ENCODE assay signal across 9 cellular contexts in the genomic region with DNA sequence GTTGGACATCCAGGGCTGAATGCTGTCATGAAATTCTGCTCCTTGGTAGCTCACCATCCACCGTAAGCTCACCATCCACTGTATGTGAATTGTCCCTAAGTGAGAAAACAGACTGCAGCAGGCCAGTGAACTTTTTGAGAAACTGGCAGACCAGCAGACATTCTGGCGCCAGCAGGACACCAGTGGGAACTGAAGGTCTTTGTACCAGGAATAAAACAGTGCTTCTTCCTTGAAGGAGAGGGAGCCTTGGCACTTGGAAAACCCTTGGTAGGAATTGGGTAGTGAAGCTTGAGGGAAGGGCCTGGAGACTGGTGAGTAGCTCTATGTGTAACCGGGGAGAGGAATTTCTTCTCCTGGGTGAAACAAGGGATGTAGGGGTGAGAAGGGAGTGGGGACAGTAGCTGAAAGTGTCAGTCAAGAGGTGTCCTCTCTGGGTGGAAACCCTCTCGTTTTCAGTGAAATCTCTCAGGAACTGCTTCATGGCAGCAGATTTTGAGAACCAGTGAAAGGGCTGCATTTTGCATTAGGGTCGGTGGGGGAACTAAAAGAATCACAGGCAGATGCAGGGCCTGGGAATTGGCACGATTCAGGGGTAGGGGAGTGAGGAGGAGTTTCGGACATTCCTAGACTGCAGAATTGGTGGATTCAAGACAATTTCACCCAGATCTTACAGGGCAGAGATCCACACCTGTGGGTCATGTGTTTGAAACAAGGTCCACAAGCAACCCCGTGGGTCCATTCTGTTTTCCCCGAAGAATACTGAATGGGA.
DNase-seq lines count a peak whose midpoint lies in the region; ATAC-seq and TF ChIP-seq lines count a peak whose summit lies in the region.
"Had no signal": no experiment of that assay in that cellular context is flagged by ENCODE, and none has a peak within 500 bp of the region (broad histone marks: within the 10 kb centered on the region; RNA-seq: fewer than 3 reads in every experiment).

No MANE protein-coding gene starts in this region.

- peak overlapping the region; percentile 90 for H3K4me2 ChIP-seq in DND-41 (ENCODE audit: insufficient read depth, low read length)

- intact Hi-C loops in psoas muscle (cut with DNase I) (no loop called here), body of pancreas (cut with DNase I) (no loop called here)

- no peak for ATAC-seq in DND-41 (ENCODE audit: insufficient read depth, low read depth)
- ATAC-seq in psoas muscle, result no peak
- ATAC-seq in body of pancreas, result no peak
- no peak for ATAC-seq in HG03571 (IDR thresholded peaks at IDR 0.05; ENCODE audit: unreplicated experiment)
- no peak for ATAC-seq in omental fat pad (ENCODE audit: low FRiP score)

- no peak overlapping the region for H2AFZ ChIP-seq in DND-41 (ENCODE audit: low read depth, low read length)

- H4K20me1 ChIP-seq in DND-41 (ENCODE audit: insufficient read depth, low read length), result no peaks in the 10 kb centered on the region

- no peaks in the 10 kb centered on the region for H3K79me2 ChIP-seq in DND-41 (ENCODE audit: insufficient read depth, low read length)

- H3K27me3 ChIP-seq in DND-41 (ENCODE audit: insufficient read depth, low read length, poor library complexity) (peaks cover 38% of the 10 kb centered on the region), NT2/D1 (ENCODE audit: insufficient read depth, insufficient read length) (peaks cover 40% of the 10 kb centered on the region), psoas muscle (ENCODE audit: insufficient read depth in 3 of 3, low read length in 2 of 3) (peaks cover 0 to 34% (median 17%) of the 10 kb centered on the region in 3 donors), body of pancreas (no peaks in the 10 kb centered on the region)

- H3K9ac ChIP-seq in DND-41 (ENCODE audit: low read depth, low read length) (no peak overlapping the region), NT2/D1 (ENCODE audit: insufficient read length, low read depth) (peak overlapping the region; percentile 51)

- TF ChIP-seq CTCF in DND-41 (IDR thresholded peaks at IDR 0.05; ENCODE audit: borderline replicate concordance, extremely low read depth, low read length, poor library complexity, severe bottlenecking), result no peak
- no peak for TF ChIP-seq CTCF in fibroblast of pulmonary artery (IDR thresholded peaks at IDR 0.05; ENCODE audit: low read length, missing control alignments)
- TF ChIP-seq CTCF in psoas muscle (IDR thresholded peaks at IDR 0.05), result no peak
- TF ChIP-seq CTCF in body of pancreas (IDR thresholded peaks at IDR 0.05), result no peak
- no peak for TF ChIP-seq CTCF in omental fat pad (IDR thresholded peaks at IDR 0.05)

- H3K4me3 ChIP-seq in DND-41 (ENCODE audit: low read depth in 1 of 2, low read length in 2 of 2) (peak overlapping the region in 1 of 2 experiments; percentile 58; a peak in 1 of 4 replicates), NT2/D1 (ENCODE audit: insufficient read length, low read depth) (peak overlapping the region; percentile 48), fibroblast of pulmonary artery (replicated peaks; ENCODE audit: low read depth, low read length) (peak overlapping the region; percentile 46), psoas muscle (peak overlapping the region; percentile 64), body of pancreas (no peak overlapping the region)

- no peak for TF ChIP-seq POLR2A in body of pancreas (IDR thresholded peaks at IDR 0.05)

- H3K4me1 ChIP-seq in DND-41 (ENCODE audit: insufficient read depth, low read length) (peaks cover 18% of the 10 kb centered on the region), NT2/D1 (ENCODE audit: insufficient read depth, insufficient read length) (peaks cover 13% of the 10 kb centered on the region), psoas muscle (no peaks in the 10 kb centered on the region), body of pancreas (peaks cover 25% of the 10 kb centered on the region)

- no peak overlapping the region for H3K27ac ChIP-seq in DND-41 (ENCODE audit: low read length)
- peak overlapping the region; percentile 27 for H3K27ac ChIP-seq in psoas muscle
- no peak overlapping the region for H3K27ac ChIP-seq in body of pancreas
- H3K27ac ChIP-seq: upper lobe of left lung had no signal

- H3K9me3 ChIP-seq in DND-41 (ENCODE audit: insufficient read depth, low read length, severe bottlenecking) (no peaks in the 10 kb centered on the region), NT2/D1 (ENCODE audit: insufficient read depth, low read length) (no peaks in the 10 kb centered on the region), psoas muscle (no peaks in the 10 kb centered on the region), body of pancreas (no peaks in the 10 kb centered on the region)
- H3K9me3 ChIP-seq: upper lobe of left lung had no signal

- DNase-seq in DND-41 (no peak), NT2/D1 (ENCODE audit: low read depth, low spot score) (no peak), fibroblast of pulmonary artery (ENCODE audit: low read depth) (no peak), psoas muscle (no peak), NCI-H1436 (lab: John Stamatoyannopoulos, UW) (no peak), body of pancreas (no peak), omental fat pad (ENCODE audit: low spot score) (no peak)

- 43 to 46% (median 45%) methylated on average over 9 of the region's 9 CpGs for WGBS in psoas muscle, 3 donors
- 75 to 81% methylated on average over 8 to 9 of the region's 9 CpGs for WGBS in body of pancreas, 2 donors

- no peaks in the 10 kb centered on the region for H3K36me3 ChIP-seq in DND-41 (ENCODE audit: insufficient read depth, low read length)
- H3K36me3 ChIP-seq in NT2/D1 (ENCODE audit: insufficient read depth, insufficient read length, low read length), result no peaks in the 10 kb centered on the region
- no peaks in the 10 kb centered on the region for H3K36me3 ChIP-seq in psoas muscle (ENCODE audit: insufficient read depth in 1 of 2, low read depth in 1 of 2)
- no peaks in the 10 kb centered on the region for H3K36me3 ChIP-seq in body of pancreas (replicated peaks in 1 of 2; ENCODE audit: insufficient read depth in 1 of 2, low read depth in 2 of 2)
- H3K36me3 ChIP-seq: upper lobe of left lung had no signal

Comparison
In these comparisons a context has a peak if more than half of its experiments do, and no peak if none do; other contexts are left out.
1. H3K4me3 ChIP-seq: peak in NT2/D1 (single experiment), fibroblast of pulmonary artery (single experiment) and psoas muscle (single experiment); none in body of pancreas (0 of 2).